Comparison of ENCODE assay signal across 15 cellular contexts in genomic region chr22:48366056-48366455, GRCh38.
DNase-seq lines count a peak whose midpoint lies in the region; ATAC-seq, FAIRE-seq and TF ChIP-seq lines count a peak whose summit lies in the region.
"Had no signal": no experiment of that assay in that cellular context is flagged by ENCODE, and none has a peak within 500 bp of the region (broad histone marks: within the 10 kb centered on the region; RNA-seq: fewer than 3 reads in every experiment).

No MANE protein-coding gene starts in this region.

- H2BK15ac ChIP-seq in H1 (ENCODE audit: low read length) (no peak overlapping the region), neuronal stem cell (ENCODE audit: low read length) (no peak overlapping the region)

- DNase-seq in coronary artery (ENCODE audit: low spot score) = peak; percentile 57
- peak in 1 of 2 experiments; percentile 19 for DNase-seq in H1 (ENCODE audit: low read depth in 1 of 2, low spot score in 2 of 2)
- no peak for DNase-seq in neuronal stem cell (ENCODE audit: low spot score)
- peak; percentile 40 for DNase-seq in sigmoid colon
- DNase-seq in SK-N-DZ (ENCODE audit: low spot score) = no peak
- no peak for DNase-seq in NCI-H2107 (lab: John Stamatoyannopoulos, UW)
- DNase-seq in stimulated activated CD4-positive, alpha-beta T cell treated with anti-CD3 and anti-CD28 coated beads, Interleukin-15, amount 100 ng/mL, for 24 hours = no peak
- DNase-seq: CD4-positive, alpha-beta memory T cell; DMS153; DMS79; GDM1 had no signal

- H3K4ac ChIP-seq in H1 (replicated peaks; ENCODE audit: insufficient read length, low read depth, low read length) (no peak overlapping the region), neuronal stem cell (ENCODE audit: low read length) (no peak overlapping the region)

- H3K9me3 ChIP-seq in H1 (ENCODE audit: insufficient read depth in 2 of 2, low read depth in 1 of 2, low read length in 1 of 2) (no peaks in the 10 kb centered on the region), neuronal stem cell (replicated peaks in 1 of 2; ENCODE audit: control insufficient read depth in 2 of 2, insufficient read depth in 1 of 2, low read depth in 1 of 2, low read length in 2 of 2) (no peaks in the 10 kb centered on the region), sigmoid colon (no peaks in the 10 kb centered on the region)
- H3K9me3 ChIP-seq: A549, BLaER1, HAP-1 had no signal

- H3K14ac ChIP-seq in H1 (ENCODE audit: insufficient read length) = no peak overlapping the region
- H3K14ac ChIP-seq in neuronal stem cell (ENCODE audit: low read length) = peak overlapping the region; percentile 4

- no peak overlapping the region for H3K56ac ChIP-seq in H1 (replicated peaks; ENCODE audit: insufficient read length, low read depth, low read length)

- WGBS in H1 (ENCODE audit: extremely low coverage in 1 of 2, insufficient coverage in 1 of 2, insufficient read length in 1 of 2, insufficient replicate concordance in 2 of 2, low coverage in 1 of 2, low lambda C conversion rate in 2 of 2, missing lambda C conversion rate in 1 of 2), 2 experiments = 85% methylated on average over 8 of the region's 8 CpGs; no CpG with 5 or more reads in 1 of the 2 experiments
- no CpG with 5 or more reads among the region's 8 CpGs for WGBS in neuronal stem cell (ENCODE audit: extremely low coverage in 2 of 2, insufficient read length in 2 of 2, insufficient replicate concordance in 1 of 2), 2 donors
- 76 to 85% methylated on average over 8 of the region's 8 CpGs for WGBS in sigmoid colon, 2 donors

- H3K18ac ChIP-seq in H1 (ENCODE audit: extremely low read depth, low read length) (no peak overlapping the region), neuronal stem cell (ENCODE audit: low read length) (peak overlapping the region; percentile 7)

- POLR2A ChIA-PET in H1 (lab: Charles Lee; ENCODE audit: partially characterized antibody) = no interaction called here

- intact Hi-C loops in sigmoid colon (cut with DNase I) = no loop called here

- no peaks in the 10 kb centered on the region for H4K20me1 ChIP-seq in H1 (replicated peaks in 1 of 2; ENCODE audit: control insufficient read depth in 1 of 2, insufficient read depth in 2 of 2, low read length in 2 of 2)
- H4K20me1 ChIP-seq: BLaER1 had no signal

- ATAC-seq in GM21737 (IDR thresholded peaks at IDR 0.05; ENCODE audit: unreplicated experiment) = no peak
- ATAC-seq: A549 had no signal

- H2AFZ ChIP-seq in H1 (ENCODE audit: low read length) (no peak overlapping the region), neuronal stem cell (ENCODE audit: low read length) (no peak overlapping the region)

- H2AK5ac ChIP-seq in H1 (ENCODE audit: low read depth, low read length) = no peak overlapping the region; the same call in 1 of the 2 replicates
- H2AK5ac ChIP-seq in neuronal stem cell (ENCODE audit: low read depth, low read length) = no peak overlapping the region

- H3K9ac ChIP-seq in H1 (replicated peaks in 1 of 4; ENCODE audit: extremely low read depth in 1 of 4, low read depth in 3 of 4, low read length in 3 of 4) (no peak overlapping the region), neuronal stem cell (ENCODE audit: low read depth, low read length, poor library complexity) (no peak overlapping the region)
- H3K9ac ChIP-seq: BLaER1 had no signal

- H2BK5ac ChIP-seq in H1 (ENCODE audit: low read depth, low read length) (no peak overlapping the region), neuronal stem cell (ENCODE audit: low read length) (no peak overlapping the region)

- no peaks in the 10 kb centered on the region for H3K79me1 ChIP-seq in H1 (ENCODE audit: low read depth, low read length)
- no peaks in the 10 kb centered on the region for H3K79me1 ChIP-seq in neuronal stem cell (ENCODE audit: low read depth, low read length)

- TF ChIP-seq EP300 in H1 (IDR thresholded peaks at IDR 0.05; ENCODE audit: borderline replicate concordance in 1 of 2, low read depth in 2 of 2, low read length in 2 of 2) = no peak
- no peak for TF ChIP-seq EP300 in sigmoid colon (IDR thresholded peaks at IDR 0.05)

- H3K27me3 ChIP-seq in H1 (replicated peaks in 1 of 4; ENCODE audit: control insufficient read depth in 3 of 4, extremely low read depth in 1 of 4, insufficient read depth in 3 of 4, low read length in 3 of 4) = peaks cover 0 to 2% (median 0%) of the 10 kb centered on the region in 4 experiments; a peak in 1 of 7 replicates
- H3K27me3 ChIP-seq in neuronal stem cell (ENCODE audit: control insufficient read depth in 3 of 3, insufficient read depth in 3 of 3, low read depth in 1 of 3, low read length in 3 of 3) = peaks cover 0 to 9% (median 4%) of the 10 kb centered on the region in 3 experiments
- H3K27me3 ChIP-seq in sigmoid colon = peaks cover 0 to 3% (median 0%) of the 10 kb centered on the region in 3 donors
- H3K27me3 ChIP-seq: BLaER1 had no signal

- H3K23me2 ChIP-seq in H1 (ENCODE audit: low read depth, low read length) = peaks cover 7% of the 10 kb centered on the region; the same call in 1 of the 2 replicates

- H4K5ac ChIP-seq in H1 (ENCODE audit: insufficient read length, low read depth, low read length) = no peak overlapping the region

- H3K23ac ChIP-seq in H1 (ENCODE audit: insufficient read length) = no peak overlapping the region
- no peak overlapping the region for H3K23ac ChIP-seq in neuronal stem cell (ENCODE audit: low read depth, low read length, poor library complexity)

- no peak overlapping the region for H3K27ac ChIP-seq in coronary artery
- H3K27ac ChIP-seq in H1 (ENCODE audit: low read depth, low read length) = no peak overlapping the region
- no peak overlapping the region for H3K27ac ChIP-seq in neuronal stem cell (replicated peaks; ENCODE audit: low read length)
- no peak overlapping the region for H3K27ac ChIP-seq in sigmoid colon
- H3K27ac ChIP-seq: BLaER1 had no signal

- CTCF ChIA-PET in H1 (lab: Charles Lee; ENCODE audit: partially characterized antibody) = interaction anchor here (0.6 to 0.7 kb wide), 2 partner anchors 27 to 28 kb away, joined by 3 read pairs; no protein-coding TSS in a partner anchor

- no peak for FAIRE-seq in H1 (lab: Jason Lieb, UNC)
- FAIRE-seq: A549 had no signal

- TF ChIP-seq POLR2A in H1 (IDR thresholded peaks at IDR 0.05; ENCODE audit: control extremely low read depth in 1 of 2, low read depth in 2 of 2, low read length in 2 of 2) = no peak
- TF ChIP-seq POLR2A in sigmoid colon (IDR thresholded peaks at IDR 0.05) = no peak

- H4K91ac ChIP-seq in H1 (replicated peaks; ENCODE audit: insufficient read length, low read length) = no peak overlapping the region
- no peak overlapping the region for H4K91ac ChIP-seq in neuronal stem cell (ENCODE audit: low read depth, low read length, poor library complexity)

- H3K36me3 ChIP-seq in H1 (ENCODE audit: control insufficient read depth in 2 of 4, insufficient read depth in 4 of 4, low read length in 3 of 4) = no peaks in the 10 kb centered on the region
- H3K36me3 ChIP-seq in neuronal stem cell (replicated peaks in 1 of 2; ENCODE audit: control insufficient read depth in 2 of 2, insufficient read depth in 2 of 2, low read length in 2 of 2) = no peaks in the 10 kb centered on the region
- no peaks in the 10 kb centered on the region for H3K36me3 ChIP-seq in sigmoid colon
- H3K36me3 ChIP-seq: BLaER1, HAP-1 had no signal

- peak overlapping the region; percentile 71; the same call in 1 of the 2 replicates for H2BK12ac ChIP-seq in H1 (ENCODE audit: low read depth, low read length)
- no peak overlapping the region for H2BK12ac ChIP-seq in neuronal stem cell (ENCODE audit: low read length)

- no peak overlapping the region for H3K4me2 ChIP-seq in H1 (ENCODE audit: insufficient read depth in 1 of 2, low read depth in 2 of 2, low read length in 2 of 2)
- no peak overlapping the region for H3K4me2 ChIP-seq in neuronal stem cell (ENCODE audit: insufficient read depth, low read length, poor library complexity, severe bottlenecking)
- H3K4me2 ChIP-seq: A549, BLaER1 had no signal

- H4K8ac ChIP-seq in H1 (ENCODE audit: extremely low read depth, insufficient read depth, low read length) (no peak overlapping the region), neuronal stem cell (ENCODE audit: low read depth, low read length) (no peak overlapping the region)

- H2BK120ac ChIP-seq in H1 (replicated peaks; ENCODE audit: low read depth, low read length) (no peak overlapping the region), neuronal stem cell (ENCODE audit: low read depth, low read length) (no peak overlapping the region)

- 0 out of 2 replicates have a peak overlapping the region, but pooled peaks have one; percentile 43 for H2BK20ac ChIP-seq in H1 (ENCODE audit: low read length)

- TF ChIP-seq RAD21 in H1 (IDR thresholded peaks at IDR 0.05 in 1 of 2, conservative IDR thresholded peaks at IDR 0.05 in 1 of 2; ENCODE audit: low read depth in 2 of 2, low read length in 2 of 2) = no peak

- no peaks in the 10 kb centered on the region for H3K79me2 ChIP-seq in H1 (ENCODE audit: control insufficient read depth in 1 of 2, insufficient read depth in 2 of 2, low read length in 2 of 2)

- H3K4me3 ChIP-seq in coronary artery (no peak overlapping the region), H1 (ENCODE audit: extremely low read depth in 1 of 4, insufficient read depth in 2 of 4, low read depth in 3 of 4, low read length in 4 of 4) (no peak overlapping the region), neuronal stem cell (ENCODE audit: low read length in 2 of 2) (no peak overlapping the region), sigmoid colon (no peak overlapping the region)
- H3K4me3 ChIP-seq: A549, BLaER1, HAP-1 had no signal

- H3K4me1 ChIP-seq in H1 (replicated peaks in 1 of 4; ENCODE audit: control insufficient read depth in 3 of 4, insufficient read depth in 4 of 4, low read length in 3 of 4) (peaks cover 10 to 29% (median 15%) of the 10 kb centered on the region in 4 experiments), neuronal stem cell (ENCODE audit: control insufficient read depth in 2 of 2, insufficient read depth in 1 of 2, low read depth in 1 of 2, low read length in 2 of 2) (peaks cover 0 to 10% of the 10 kb centered on the region in 2 donors), sigmoid colon (peaks cover 0 to 11% (median 9%) of the 10 kb centered on the region in 4 donors)
- H3K4me1 ChIP-seq: BLaER1, HAP-1 had no signal

- no peak for TF ChIP-seq CTCF in coronary artery (IDR thresholded peaks at IDR 0.05)
- no peak for TF ChIP-seq CTCF in H1 (IDR thresholded peaks at IDR 0.05; ENCODE audit: control extremely low read depth in 1 of 3, insufficient read depth in 1 of 3, low read depth in 1 of 3, low read length in 3 of 3)
- TF ChIP-seq CTCF in sigmoid colon (IDR thresholded peaks at IDR 0.05) = no peak

TF ChIP-seq in H1, 55 proteins besides CTCF, POLR2A, EP300 and RAD21 (continues in another document):
- TF ChIP-seq SRF (IDR thresholded peaks at IDR 0.05; ENCODE audit: low read depth, low read length) = no peak
- TF ChIP-seq FOSL1 (IDR thresholded peaks at IDR 0.05; ENCODE audit: insufficient read depth, low read depth, low read length) = no peak
- no peak for TF ChIP-seq SUZ12 (IDR thresholded peaks at IDR 0.05; ENCODE audit: low read length)
- TF ChIP-seq CREB1 (IDR thresholded peaks at IDR 0.05) = no peak
- no peak for TF ChIP-seq CHD2 (IDR thresholded peaks at IDR 0.05; ENCODE audit: low read length)

Comparison
In these comparisons a context has a peak if more than half of its experiments do, and no peak if none do; other contexts are left out.
1. DNase-seq: peak in coronary artery (single experiment) and sigmoid colon (single experiment); none in neuronal stem cell (single experiment), SK-N-DZ (single experiment), NCI-H2107 (single experiment) and stimulated activated CD4-positive, alpha-beta T cell treated with anti-CD3 and anti-CD28 coated beads, Interleukin-15, amount 100 ng/mL, for 24 hours (single experiment).